1 cellular context compared by ENCODE assay signal in the genomic region with DNA sequence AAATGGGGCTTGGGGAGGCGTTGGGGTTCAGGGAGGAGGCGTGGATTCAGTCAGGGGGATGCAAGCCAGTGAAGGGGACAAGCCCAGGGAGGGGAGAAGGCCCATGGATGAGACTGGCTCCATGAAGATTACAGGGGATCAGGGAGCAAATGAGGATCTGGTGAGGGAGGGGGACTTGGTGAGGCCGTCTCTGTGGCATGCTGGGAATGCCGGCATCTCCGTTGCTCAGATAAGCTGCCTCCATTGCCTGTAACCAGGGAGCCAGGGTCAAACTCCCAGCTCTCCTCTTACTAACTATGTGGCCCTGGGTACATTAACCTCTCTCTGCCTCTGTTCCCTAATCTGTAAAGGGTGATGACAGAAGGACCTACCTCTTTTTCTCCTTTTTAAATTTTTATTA.
TF ChIP-seq lines count a peak whose summit lies in the region.

No MANE protein-coding gene starts in this region.

TF ChIP-seq in IMR-90, 13 proteins besides CTCF, POLR2A, EP300 and RAD21 (continued from another document):
- TF ChIP-seq SMC3 (IDR thresholded peaks at IDR 0.05; ENCODE audit: low read depth, low read length) (no peak), CEBPB (IDR thresholded peaks at IDR 0.05; ENCODE audit: low read depth, low read length) (no peak), RFX5 (IDR thresholded peaks at IDR 0.05; ENCODE audit: low read depth, low read length) (no peak), NFE2L2 (IDR thresholded peaks at IDR 0.05; ENCODE audit: low read depth, low read length) (no peak), MAZ (IDR thresholded peaks at IDR 0.05; ENCODE audit: borderline replicate concordance, low read depth, low read length) (no peak), USF2 (IDR thresholded peaks at IDR 0.05; ENCODE audit: low read depth, low read length) (no peak), RCOR1 (IDR thresholded peaks at IDR 0.05; ENCODE audit: insufficient replicate concordance, low read length) (no peak), BHLHE40 (IDR thresholded peaks at IDR 0.05; ENCODE audit: low read depth, low read length) (no peak), MAFK (IDR thresholded peaks at IDR 0.05; ENCODE audit: low read depth, low read length) (no peak), CHD1 (IDR thresholded peaks at IDR 0.05; ENCODE audit: low read depth, low read length) (no peak)
